10 cellular contexts compared by ENCODE assay signal in genomic region chr16:19882641-19883040, GRCh38. TPM values are rescaled to one million over a fixed set of nuclear protein-coding genes. Genes with fewer than 3 reads are reported as not detected.
A peak's percentile ranks its signal among the peaks of the same experiment; 100 is the strongest.
DNase-seq lines count a peak whose midpoint lies in the region; ATAC-seq and TF ChIP-seq lines count a peak whose summit lies in the region.
"Had no signal": no experiment of that assay in that cellular context is flagged by ENCODE, and none has a peak within 500 bp of the region (broad histone marks: within the 10 kb centered on the region; RNA-seq: fewer than 3 reads in every experiment).

No MANE protein-coding gene starts in this region.

- H3K9me3 Mint-ChIP-seq in WTC11: no peaks in the 10 kb centered on the region
- H3K9me3 Mint-ChIP-seq: activated CD4-positive, alpha-beta T cell treated with anti-CD3 and anti-CD28 coated beads, Interleukin-2, amount 10 ng/mL, durations not matched to agents 24 days and 14 days had no signal

- peak overlapping the region; percentile 81 for H3K4me3 Mint-ChIP-seq in WTC11
- H3K4me3 Mint-ChIP-seq: activated CD4-positive, alpha-beta T cell treated with anti-CD3 and anti-CD28 coated beads, Interleukin-2, amount 10 ng/mL, durations not matched to agents 24 days and 14 days had no signal

- WGBS in sigmoid colon, 2 donors: 50 to 88% methylated on average over 3 of the region's 3 CpGs

- peak; percentile 3; the same call in 1 of the 2 replicates for ATAC-seq in WTC11
- ATAC-seq in GM21619 (IDR thresholded peaks at IDR 0.05; ENCODE audit: unreplicated experiment): no peak

- peaks cover 25% of the 10 kb centered on the region for H3K36me3 ChIP-seq in iPS-20b (ENCODE audit: insufficient read depth, low read depth, low read length)
- no peaks in the 10 kb centered on the region for H3K36me3 ChIP-seq in sigmoid colon

- no peak for TF ChIP-seq CTCF in WTC11 (IDR thresholded peaks at IDR 0.05)
- no peak for TF ChIP-seq CTCF in sigmoid colon (IDR thresholded peaks at IDR 0.05)
- no peak for TF ChIP-seq CTCF in GM10266 (IDR thresholded peaks at IDR 0.05; ENCODE audit: control insufficient read depth, insufficient read depth, low read depth, missing control alignments)
- no peak for TF ChIP-seq CTCF in GM20000 (IDR thresholded peaks at IDR 0.05; ENCODE audit: extremely low read depth, missing control alignments)

- TF ChIP-seq EP300 in sigmoid colon (IDR thresholded peaks at IDR 0.05): no peak

- peaks cover 13% of the 10 kb centered on the region for H3K36me3 Mint-ChIP-seq in WTC11

- H3K4me1 ChIP-seq in iPS-20b (ENCODE audit: insufficient read depth, low read length): peaks cover 21% of the 10 kb centered on the region; the same call in 1 of the 2 replicates
- peaks cover 0 to 31% (median 30%) of the 10 kb centered on the region in 4 donors for H3K4me1 ChIP-seq in sigmoid colon

- H3K9ac ChIP-seq in iPS-20b (ENCODE audit: low read depth, low read length): peak overlapping the region; percentile 84

- H3K27me3 ChIP-seq in iPS-20b (ENCODE audit: insufficient read depth, low read length) (peaks cover 13% of the 10 kb centered on the region), sigmoid colon (peaks cover 8 to 30% (median 29%) of the 10 kb centered on the region in 3 donors)

- H3K4me3 ChIP-seq in iPS-20b (ENCODE audit: low read length) (peak overlapping the region; percentile 83), sigmoid colon (peak overlapping the region in 2 of 4 donors; percentile 52 to 67)

- intact Hi-C loops in sigmoid colon (cut with DNase I): loop anchor here (2.0 kb wide), 1 partner anchor 166 kb away; no protein-coding TSS in a partner anchor

- H3K27ac ChIP-seq in iPS-20b (ENCODE audit: low read length): peak overlapping the region; percentile 30
- H3K27ac ChIP-seq in sigmoid colon: peak overlapping the region in 3 of 4 donors; percentile 15 to 60 (median 57)

- peaks cover 19% of the 10 kb centered on the region for H3K27me3 Mint-ChIP-seq in WTC11 (ENCODE audit: low read depth)

- POLR2A ChIA-PET in WTC11 (lab: Charles Lee): interaction anchor here (0.5 to 1.7 kb wide), 9 partner anchors 21 to 327 kb away, joined by 3 to 14 read pairs (median 4); partner anchors contain the start of genes IQCK, KNOP1 and VPS35L

- in situ Hi-C loops in G401 (cut with HindIII; ENCODE audit: low sequenced_read_pairs): loop anchor here (25.0 kb wide), 1 partner anchor 270 kb away; no protein-coding TSS in a partner anchor

- peak; percentile 63 for DNase-seq in G401 (ENCODE audit: low spot score)
- DNase-seq in WTC11 (ENCODE audit: low spot score): no peak
- no peak for DNase-seq in sigmoid colon
- DNase-seq in GM10266 (ENCODE audit: extremely low spot score): no peak
- DNase-seq in GM20000 (ENCODE audit: low spot score): no peak
- no peak for DNase-seq in SK-N-DZ (ENCODE audit: low spot score)
- DNase-seq: activated CD4-positive, alpha-beta T cell treated with anti-CD3 and anti-CD28 coated beads, Interleukin-2, amount 10 ng/mL, durations not matched to agents 24 days and 14 days had no signal

- CTCF ChIA-PET in WTC11 (lab: Charles Lee): interaction anchor here (0.7 to 1.8 kb wide), 16 partner anchors 14 to 500 kb away, joined by 3 to 9 read pairs (median 4); partner anchors contain the start of genes IQCK, KNOP1 and VPS35L

- peak overlapping the region; percentile 97 for H3K27ac Mint-ChIP-seq in WTC11
- H3K27ac Mint-ChIP-seq: activated CD4-positive, alpha-beta T cell treated with anti-CD3 and anti-CD28 coated beads, Interleukin-2, amount 10 ng/mL, durations not matched to agents 24 days and 14 days had no signal

- TF ChIP-seq POLR2A in sigmoid colon (IDR thresholded peaks at IDR 0.05): no peak

- no peaks in the 10 kb centered on the region for H3K9me3 ChIP-seq in iPS-20b (ENCODE audit: insufficient read depth, low read depth, low read length)
- no peaks in the 10 kb centered on the region for H3K9me3 ChIP-seq in sigmoid colon

- H3K4me1 Mint-ChIP-seq in WTC11: peaks cover 60% of the 10 kb centered on the region

TF ChIP-seq in WTC11, 78 proteins besides CTCF, POLR2A, EP300 and RAD21:
- TF ChIP-seq ZNF121 (CRISPR knock-in tag; IDR thresholded peaks at IDR 0.05) (no peak), SMAD3 (CRISPR knock-in tag; IDR thresholded peaks at IDR 0.05; ENCODE audit: borderline replicate concordance) (no peak), CBFB (CRISPR knock-in tag; IDR thresholded peaks at IDR 0.05; ENCODE audit: low read depth) (no peak), JUN (CRISPR knock-in tag; IDR thresholded peaks at IDR 0.05) (no peak), CREB1 (CRISPR knock-in tag; IDR thresholded peaks at IDR 0.05) (no peak)

RNA-seq across cellular contexts. Expression of gene GPRC5B, which starts 2.0 kb away (rescaled TPM):
- 0.88 and 2.5 TPM in 2 replicates for total RNA-seq in G401 (2014; rRNA removed; shearing (Covaris generic))
- 104 to 107 TPM (median 105 TPM) in 3 replicates for total RNA-seq in WTC11 (2021)
- 10 to 100 TPM in 3 of 4 donors, 1 to 10 TPM in 1; 6.7 to 20.6 (median 13.6) TPM for total RNA-seq in sigmoid colon
- 1 to 10 TPM; 1.6 to 8.4 (median 8.1) TPM for polyA plus RNA-seq in sigmoid colon
- 11.0 and 12.8 TPM in 2 replicates for polyA plus RNA-seq in SK-N-DZ (2014; cell fraction: cytosol; rRNA removed)
- polyA plus RNA-seq in SK-N-DZ (2014; cell fraction: nucleus; rRNA removed): 11.3 and 12.2 TPM in 2 replicates
- total RNA-seq: OCI-LY7 had no signal
